Comparison of ENCODE assay signal across 1 cellular context in genomic region chr22:20979243-20979809, GRCh38.
TF ChIP-seq lines count a peak whose summit lies in the region.

No MANE protein-coding gene starts in this region.

TF ChIP-seq in H1, 55 proteins besides CTCF, POLR2A, EP300 and RAD21:
- TF ChIP-seq SAP30 (IDR thresholded peaks at IDR 0.05; ENCODE audit: insufficient read depth, insufficient replicate concordance, low read length) (no peak), RXRA (IDR thresholded peaks at IDR 0.05; ENCODE audit: insufficient read depth, low read depth, low read length) (no peak), SP1 (IDR thresholded peaks at IDR 0.05; ENCODE audit: low read depth, low read length) (peak; percentile 51; the same call in 1 of the 2 replicates), ZNF274 (IDR thresholded peaks at IDR 0.05; ENCODE audit: borderline replicate concordance, extremely low read depth, low read length) (no peak), YY1 (IDR thresholded peaks at IDR 0.05; ENCODE audit: low read depth, low read length) (peak; percentile 87), BCL11A (IDR thresholded peaks at IDR 0.05; ENCODE audit: low read depth in 2 of 2, low read length in 2 of 2) (no peak), CREB1 (IDR thresholded peaks at IDR 0.05) (peak; percentile 82), TCF12 (IDR thresholded peaks at IDR 0.05; ENCODE audit: low read depth, low read length) (no peak), SUZ12 (IDR thresholded peaks at IDR 0.05; ENCODE audit: low read length) (no peak), RFX5 (IDR thresholded peaks at IDR 0.05; ENCODE audit: borderline replicate concordance, low read depth, low read length) (no peak), CHD2 (IDR thresholded peaks at IDR 0.05; ENCODE audit: low read length) (no peak), TAF1 (IDR thresholded peaks at IDR 0.05; ENCODE audit: low read depth, low read length) (peak; percentile 63; the same call in 1 of the 2 replicates), SIN3A (conservative IDR thresholded peaks at IDR 0.05 in 1 of 2, IDR thresholded peaks at IDR 0.05 in 1 of 2; ENCODE audit: low read depth in 1 of 2, low read length in 2 of 2) (no peak), KDM4A (IDR thresholded peaks at IDR 0.05; ENCODE audit: low read depth, low read length, severe bottlenecking) (peak; percentile 35), TBP (IDR thresholded peaks at IDR 0.05; ENCODE audit: low read depth, low read length) (peak; percentile 40; the same call in 1 of the 2 replicates), ASH2L (IDR thresholded peaks at IDR 0.05; ENCODE audit: low read length) (no peak), KDM1A (IDR thresholded peaks at IDR 0.05; ENCODE audit: borderline replicate concordance, low read length) (no peak), SRF (IDR thresholded peaks at IDR 0.05; ENCODE audit: low read depth, low read length) (no peak), GTF2F1 (IDR thresholded peaks at IDR 0.05; ENCODE audit: borderline replicate concordance, low read depth, low read length) (no peak), JUN (IDR thresholded peaks at IDR 0.05; ENCODE audit: low read depth, low read length) (no peak), NRF1 (IDR thresholded peaks at IDR 0.05; ENCODE audit: low read depth, low read length) (no peak), CBX5 (IDR thresholded peaks at IDR 0.05; ENCODE audit: low read depth, low read length) (no peak), NANOG (IDR thresholded peaks at IDR 0.05; ENCODE audit: insufficient read depth, low read depth, low read length, poor library complexity, severe bottlenecking) (no peak), TEAD4 (IDR thresholded peaks at IDR 0.05; ENCODE audit: low read depth, low read length) (no peak), HDAC2 (IDR thresholded peaks at IDR 0.05; ENCODE audit: borderline replicate concordance in 1 of 2, low read depth in 2 of 2, low read length in 2 of 2) (peak; percentile 17 to 56; a peak in 2 of 4 replicates), MAFK (IDR thresholded peaks at IDR 0.05; ENCODE audit: low read depth, low read length) (no peak), PHF8 (conservative IDR thresholded peaks at IDR 0.05; ENCODE audit: low read depth, low read length) (no peak; the same call in 1 of the 2 replicates), EGR1 (IDR thresholded peaks at IDR 0.05; ENCODE audit: borderline replicate concordance, low read depth, low read length) (0 out of 2 replicates have a peak, but pooled peaks have one; percentile 28), CEBPB (IDR thresholded peaks at IDR 0.05; ENCODE audit: low read depth, low read length) (no peak), BACH1 (IDR thresholded peaks at IDR 0.05; ENCODE audit: low read length) (no peak), MAX (IDR thresholded peaks at IDR 0.05) (peak; percentile 96), GABPA (IDR thresholded peaks at IDR 0.05; ENCODE audit: borderline replicate concordance, insufficient read depth, low read length) (no peak), CHD1 (IDR thresholded peaks at IDR 0.05; ENCODE audit: low read depth, low read length) (no peak), SP2 (IDR thresholded peaks at IDR 0.05; ENCODE audit: low read length) (no peak), POLR2AphosphoS5 (IDR thresholded peaks at IDR 0.05; ENCODE audit: low read depth, low read length) (peak; percentile 70), TAF7 (optimal IDR thresholded peaks at IDR 0.05; ENCODE audit: borderline replicate concordance, low read depth, low read length) (peak; percentile 39), RNF2 (IDR thresholded peaks at IDR 0.05; ENCODE audit: borderline replicate concordance, low read depth, low read length, missing control alignments, poor library complexity, severe bottlenecking) (no peak), KDM5A (IDR thresholded peaks at IDR 0.05; ENCODE audit: low read length) (no peak), JUND (IDR thresholded peaks at IDR 0.05; ENCODE audit: low read length) (no peak), CTBP2 (IDR thresholded peaks at IDR 0.05; ENCODE audit: borderline replicate concordance, insufficient read depth, insufficient read length, low read length) (no peak)
- TF ChIP-seq, protein P1, sequence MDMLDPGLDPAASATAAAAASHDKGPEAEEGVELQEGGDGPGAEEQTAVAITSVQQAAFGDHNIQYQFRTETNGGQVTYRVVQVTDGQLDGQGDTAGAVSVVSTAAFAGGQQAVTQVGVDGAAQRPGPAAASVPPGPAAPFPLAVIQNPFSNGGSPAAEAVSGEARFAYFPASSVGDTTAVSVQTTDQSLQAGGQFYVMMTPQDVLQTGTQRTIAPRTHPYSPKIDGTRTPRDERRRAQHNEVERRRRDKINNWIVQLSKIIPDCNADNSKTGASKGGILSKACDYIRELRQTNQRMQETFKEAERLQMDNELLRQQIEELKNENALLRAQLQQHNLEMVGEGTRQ (IDR thresholded peaks at IDR 0.05; ENCODE audit: low read length) = peak; percentile 81
- TF ChIP-seq, protein P2, sequence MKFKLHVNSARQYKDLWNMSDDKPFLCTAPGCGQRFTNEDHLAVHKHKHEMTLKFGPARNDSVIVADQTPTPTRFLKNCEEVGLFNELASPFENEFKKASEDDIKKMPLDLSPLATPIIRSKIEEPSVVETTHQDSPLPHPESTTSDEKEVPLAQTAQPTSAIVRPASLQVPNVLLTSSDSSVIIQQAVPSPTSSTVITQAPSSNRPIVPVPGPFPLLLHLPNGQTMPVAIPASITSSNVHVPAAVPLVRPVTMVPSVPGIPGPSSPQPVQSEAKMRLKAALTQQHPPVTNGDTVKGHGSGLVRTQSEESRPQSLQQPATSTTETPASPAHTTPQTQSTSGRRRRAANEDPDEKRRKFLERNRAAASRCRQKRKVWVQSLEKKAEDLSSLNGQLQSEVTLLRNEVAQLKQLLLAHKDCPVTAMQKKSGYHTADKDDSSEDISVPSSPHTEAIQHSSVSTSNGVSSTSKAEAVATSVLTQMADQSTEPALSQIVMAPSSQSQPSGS (IDR thresholded peaks at IDR 0.05; ENCODE audit: low read length) = no peak
- TF ChIP-seq, protein P3, sequence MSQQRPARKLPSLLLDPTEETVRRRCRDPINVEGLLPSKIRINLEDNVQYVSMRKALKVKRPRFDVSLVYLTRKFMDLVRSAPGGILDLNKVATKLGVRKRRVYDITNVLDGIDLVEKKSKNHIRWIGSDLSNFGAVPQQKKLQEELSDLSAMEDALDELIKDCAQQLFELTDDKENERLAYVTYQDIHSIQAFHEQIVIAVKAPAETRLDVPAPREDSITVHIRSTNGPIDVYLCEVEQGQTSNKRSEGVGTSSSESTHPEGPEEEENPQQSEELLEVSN (IDR thresholded peaks at IDR 0.05) = peak; percentile 96
- TF ChIP-seq, protein P4, sequence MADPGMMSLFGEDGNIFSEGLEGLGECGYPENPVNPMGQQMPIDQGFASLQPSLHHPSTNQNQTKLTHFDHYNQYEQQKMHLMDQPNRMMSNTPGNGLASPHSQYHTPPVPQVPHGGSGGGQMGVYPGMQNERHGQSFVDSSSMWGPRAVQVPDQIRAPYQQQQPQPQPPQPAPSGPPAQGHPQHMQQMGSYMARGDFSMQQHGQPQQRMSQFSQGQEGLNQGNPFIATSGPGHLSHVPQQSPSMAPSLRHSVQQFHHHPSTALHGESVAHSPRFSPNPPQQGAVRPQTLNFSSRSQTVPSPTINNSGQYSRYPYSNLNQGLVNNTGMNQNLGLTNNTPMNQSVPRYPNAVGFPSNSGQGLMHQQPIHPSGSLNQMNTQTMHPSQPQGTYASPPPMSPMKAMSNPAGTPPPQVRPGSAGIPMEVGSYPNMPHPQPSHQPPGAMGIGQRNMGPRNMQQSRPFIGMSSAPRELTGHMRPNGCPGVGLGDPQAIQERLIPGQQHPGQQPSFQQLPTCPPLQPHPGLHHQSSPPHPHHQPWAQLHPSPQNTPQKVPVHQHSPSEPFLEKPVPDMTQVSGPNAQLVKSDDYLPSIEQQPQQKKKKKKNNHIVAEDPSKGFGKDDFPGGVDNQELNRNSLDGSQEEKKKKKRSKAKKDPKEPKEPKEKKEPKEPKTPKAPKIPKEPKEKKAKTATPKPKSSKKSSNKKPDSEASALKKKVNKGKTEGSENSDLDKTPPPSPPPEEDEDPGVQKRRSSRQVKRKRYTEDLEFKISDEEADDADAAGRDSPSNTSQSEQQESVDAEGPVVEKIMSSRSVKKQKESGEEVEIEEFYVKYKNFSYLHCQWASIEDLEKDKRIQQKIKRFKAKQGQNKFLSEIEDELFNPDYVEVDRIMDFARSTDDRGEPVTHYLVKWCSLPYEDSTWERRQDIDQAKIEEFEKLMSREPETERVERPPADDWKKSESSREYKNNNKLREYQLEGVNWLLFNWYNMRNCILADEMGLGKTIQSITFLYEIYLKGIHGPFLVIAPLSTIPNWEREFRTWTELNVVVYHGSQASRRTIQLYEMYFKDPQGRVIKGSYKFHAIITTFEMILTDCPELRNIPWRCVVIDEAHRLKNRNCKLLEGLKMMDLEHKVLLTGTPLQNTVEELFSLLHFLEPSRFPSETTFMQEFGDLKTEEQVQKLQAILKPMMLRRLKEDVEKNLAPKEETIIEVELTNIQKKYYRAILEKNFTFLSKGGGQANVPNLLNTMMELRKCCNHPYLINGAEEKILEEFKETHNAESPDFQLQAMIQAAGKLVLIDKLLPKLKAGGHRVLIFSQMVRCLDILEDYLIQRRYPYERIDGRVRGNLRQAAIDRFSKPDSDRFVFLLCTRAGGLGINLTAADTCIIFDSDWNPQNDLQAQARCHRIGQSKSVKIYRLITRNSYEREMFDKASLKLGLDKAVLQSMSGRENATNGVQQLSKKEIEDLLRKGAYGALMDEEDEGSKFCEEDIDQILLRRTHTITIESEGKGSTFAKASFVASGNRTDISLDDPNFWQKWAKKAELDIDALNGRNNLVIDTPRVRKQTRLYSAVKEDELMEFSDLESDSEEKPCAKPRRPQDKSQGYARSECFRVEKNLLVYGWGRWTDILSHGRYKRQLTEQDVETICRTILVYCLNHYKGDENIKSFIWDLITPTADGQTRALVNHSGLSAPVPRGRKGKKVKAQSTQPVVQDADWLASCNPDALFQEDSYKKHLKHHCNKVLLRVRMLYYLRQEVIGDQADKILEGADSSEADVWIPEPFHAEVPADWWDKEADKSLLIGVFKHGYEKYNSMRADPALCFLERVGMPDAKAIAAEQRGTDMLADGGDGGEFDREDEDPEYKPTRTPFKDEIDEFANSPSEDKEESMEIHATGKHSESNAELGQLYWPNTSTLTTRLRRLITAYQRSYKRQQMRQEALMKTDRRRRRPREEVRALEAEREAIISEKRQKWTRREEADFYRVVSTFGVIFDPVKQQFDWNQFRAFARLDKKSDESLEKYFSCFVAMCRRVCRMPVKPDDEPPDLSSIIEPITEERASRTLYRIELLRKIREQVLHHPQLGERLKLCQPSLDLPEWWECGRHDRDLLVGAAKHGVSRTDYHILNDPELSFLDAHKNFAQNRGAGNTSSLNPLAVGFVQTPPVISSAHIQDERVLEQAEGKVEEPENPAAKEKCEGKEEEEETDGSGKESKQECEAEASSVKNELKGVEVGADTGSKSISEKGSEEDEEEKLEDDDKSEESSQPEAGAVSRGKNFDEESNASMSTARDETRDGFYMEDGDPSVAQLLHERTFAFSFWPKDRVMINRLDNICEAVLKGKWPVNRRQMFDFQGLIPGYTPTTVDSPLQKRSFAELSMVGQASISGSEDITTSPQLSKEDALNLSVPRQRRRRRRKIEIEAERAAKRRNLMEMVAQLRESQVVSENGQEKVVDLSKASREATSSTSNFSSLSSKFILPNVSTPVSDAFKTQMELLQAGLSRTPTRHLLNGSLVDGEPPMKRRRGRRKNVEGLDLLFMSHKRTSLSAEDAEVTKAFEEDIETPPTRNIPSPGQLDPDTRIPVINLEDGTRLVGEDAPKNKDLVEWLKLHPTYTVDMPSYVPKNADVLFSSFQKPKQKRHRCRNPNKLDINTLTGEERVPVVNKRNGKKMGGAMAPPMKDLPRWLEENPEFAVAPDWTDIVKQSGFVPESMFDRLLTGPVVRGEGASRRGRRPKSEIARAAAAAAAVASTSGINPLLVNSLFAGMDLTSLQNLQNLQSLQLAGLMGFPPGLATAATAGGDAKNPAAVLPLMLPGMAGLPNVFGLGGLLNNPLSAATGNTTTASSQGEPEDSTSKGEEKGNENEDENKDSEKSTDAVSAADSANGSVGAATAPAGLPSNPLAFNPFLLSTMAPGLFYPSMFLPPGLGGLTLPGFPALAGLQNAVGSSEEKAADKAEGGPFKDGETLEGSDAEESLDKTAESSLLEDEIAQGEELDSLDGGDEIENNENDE (IDR thresholded peaks at IDR 0.05; ENCODE audit: insufficient replicate concordance, low read length) = no peak
TF ChIP-seq in H1: peak in this region for 13.
